ENCODE assay signal across 8 cellular contexts in genomic region chr3:16048435-16049318, GRCh38.
A peak's percentile ranks its signal among the peaks of the same experiment; 100 is the strongest.
DNase-seq lines count a peak whose midpoint lies in the region; ATAC-seq, FAIRE-seq and TF ChIP-seq lines count a peak whose summit lies in the region.

No MANE protein-coding gene starts in this region.

- peak; percentile 94 to 95 for TF ChIP-seq RAD21 in K562 (CRISPR knock-in tag; conservative IDR thresholded peaks at IDR 0.05 in 1 of 2, IDR thresholded peaks at IDR 0.05 in 1 of 2)

- in situ Hi-C loops in SK-MEL-5 (cut with HindIII; ENCODE audit: low pct_unique_long_range_greater_than_20kb, low sequenced_read_pairs): no loop called here
- in situ Hi-C loops in K562 (cut with MboI): loop anchor here (10.0 kb wide), 2 partner anchors 196 to 506 kb away; no protein-coding TSS in a partner anchor

- H3K4me3 ChIP-seq in KMS-11 (IDR thresholded peaks at IDR 0.05; ENCODE audit: insufficient read depth, low read depth, low read length): no peak overlapping the region
- no peak overlapping the region for H3K4me3 ChIP-seq in K562

- peak; percentile 94 for FAIRE-seq in K562 (lab: Jason Lieb, UNC)

- TF ChIP-seq EP300 in K562 (IDR thresholded peaks at IDR 0.05; ENCODE audit: low read length): no peak

- ATAC-seq in GM21825 (IDR thresholded peaks at IDR 0.05; ENCODE audit: unreplicated experiment) (peak; percentile 97), K562 (peak; percentile 99)

- H3K9me3 ChIP-seq in K562 (replicated peaks; ENCODE audit: control insufficient read depth, insufficient read depth, low read depth, low read length): no peaks in the 10 kb centered on the region

- peak; percentile 76 for TF ChIP-seq CTCF in KMS-11 (conservative IDR thresholded peaks at IDR 0.05; ENCODE audit: low read depth, low read length)
- TF ChIP-seq CTCF in K562 (IDR thresholded peaks at IDR 0.05 in 2 of 3, conservative IDR thresholded peaks at IDR 0.05 in 1 of 3; ENCODE audit: insufficient read depth in 2 of 3, low read depth in 1 of 3, low read length in 3 of 3): peak; percentile 82 to 89 (median 84)

- H4K20me1 ChIP-seq in KMS-11 (ENCODE audit: insufficient read depth) (no peaks in the 10 kb centered on the region), K562 (replicated peaks; ENCODE audit: control insufficient read depth, insufficient read depth, low read length) (no peaks in the 10 kb centered on the region)

- H3K9ac ChIP-seq in KMS-11 (no peak overlapping the region), K562 (ENCODE audit: insufficient read depth in 1 of 2, low read depth in 2 of 2, low read length in 2 of 2) (no peak overlapping the region)

- CTCF ChIA-PET in K562 (lab: Yijun Ruan, JAX; ENCODE audit: low intra/inter-chr PET ratio): interaction anchor here (0.5 to 3.6 kb wide), 4 partner anchors 130 to 502 kb away, joined by 3 to 31 read pairs (median 16); no protein-coding TSS in a partner anchor

- no peaks in the 10 kb centered on the region for H3K27me3 ChIP-seq in KMS-11 (ENCODE audit: insufficient read depth, low read depth)
- H3K27me3 ChIP-seq in K562 (ENCODE audit: control insufficient read depth in 2 of 2, insufficient read depth in 2 of 2, low read length in 2 of 2): peaks cover 0 to 11% of the 10 kb centered on the region in 2 experiments; a peak in 2 of 5 replicates

- no peaks in the 10 kb centered on the region for H3K36me3 ChIP-seq in KMS-11 (ENCODE audit: insufficient read depth)
- no peaks in the 10 kb centered on the region for H3K36me3 ChIP-seq in K562 (ENCODE audit: control insufficient read depth, insufficient read depth, low read length)

- H3K4me1 ChIP-seq in KMS-11 (ENCODE audit: low read depth, poor library complexity, severe bottlenecking) (peaks cover 3% of the 10 kb centered on the region), K562 (replicated peaks in 1 of 2; ENCODE audit: control insufficient read depth in 2 of 2, insufficient read depth in 2 of 2, low read length in 2 of 2) (no peaks in the 10 kb centered on the region)

- H3K4me2 ChIP-seq in KMS-11: peak overlapping the region; percentile 29; the same call in 1 of the 2 replicates
- H3K4me2 ChIP-seq in K562 (ENCODE audit: insufficient read depth, low read length): peak overlapping the region; percentile 57

- H2AFZ ChIP-seq in KMS-11 (ENCODE audit: low read depth) (peak overlapping the region; percentile 52; the same call in 1 of the 2 replicates), K562 (ENCODE audit: low read depth, low read length) (no peak overlapping the region)

- no peaks in the 10 kb centered on the region for H3K9me1 ChIP-seq in K562 (ENCODE audit: control insufficient read depth, insufficient read depth, low read length)

- DNase-seq in activated CD8-positive, alpha-beta memory T cell treated with anti-CD3 and anti-CD28 coated beads, Interleukin-2, amount 50 U/mL, for 1 hour (ENCODE audit: extremely low read depth): peak; percentile 4
- no peak for DNase-seq in activated CD8-positive, alpha-beta memory T cell treated with anti-CD3 and anti-CD28 coated beads, Interleukin-2, amount 50 U/mL, for 48 hours
- DNase-seq in SK-MEL-5 (ENCODE audit: low read depth, low spot score): peak; percentile 89
- DNase-seq in K562 (ENCODE audit: extremely low read depth in 1 of 4, low spot score in 3 of 4): peak; percentile 70 to 75 (median 74)
- DNase-seq in iPS-NIHi7 (ENCODE audit: extremely low spot score): peak; percentile 79
- peak; percentile 12 to 16 for DNase-seq in stimulated activated CD4-positive, alpha-beta T cell treated with anti-CD3 and anti-CD28 coated beads, Interleukin-15, amount 100 ng/mL, for 48 hours (ENCODE audit: low read depth in 2 of 2)

- BruUV-seq in K562 (replicated peaks; lab: Mats Ljungman, UMichigan): no TSS peak

- H3K79me2 ChIP-seq in KMS-11 (ENCODE audit: insufficient read depth, low read depth): no peaks in the 10 kb centered on the region
- no peaks in the 10 kb centered on the region for H3K79me2 ChIP-seq in K562 (ENCODE audit: control insufficient read depth, insufficient read depth, low read length)

- intact Hi-C loops in K562 (cut with micrococcal nuclease): loop anchor here (1.0 to 10.0 kb wide), 6 partner anchors 130 to 844 kb away; partner anchors contain the start of gene CAPN7

- no peak overlapping the region for H3K27ac ChIP-seq in KMS-11
- H3K27ac ChIP-seq in K562 (ENCODE audit: extremely low read depth, low read depth, low read length): no peak overlapping the region

- 1% methylated on average over 5 of the region's 5 CpGs for WGBS in K562 (ENCODE audit: insufficient coverage, low coverage, missing lambda C conversion rate)

- POLR2A ChIA-PET in K562 (lab: Yijun Ruan, JAX): interaction anchor here (1.2 to 1.5 kb wide), 2 partner anchors 11 to 21 kb away, joined by 4 read pairs; no protein-coding TSS in a partner anchor

- TF ChIP-seq POLR2A in K562 (conservative IDR thresholded peaks at IDR 0.05): no peak

TF ChIP-seq in K562, 482 proteins besides CTCF, POLR2A, EP300 and RAD21 (continues in another document):
- TF ChIP-seq CHD4 (IDR thresholded peaks at IDR 0.05; ENCODE audit: insufficient read depth, insufficient replicate concordance, low read depth, low read length, poor library complexity, severe bottlenecking) (no peak), U2AF2 (optimal IDR thresholded peaks at IDR 0.05; ENCODE audit: low read depth, low read length) (no peak), ZNF24 (IDR thresholded peaks at IDR 0.05) (peak; percentile 98), CEBPB (tag; IDR thresholded peaks at IDR 0.05) (no peak), U2AF1 (optimal IDR thresholded peaks at IDR 0.05; ENCODE audit: low read depth, low read length) (no peak), POLR2H (tag; IDR thresholded peaks at IDR 0.05; ENCODE audit: low read depth) (no peak), SMC3 (conservative IDR thresholded peaks at IDR 0.05; ENCODE audit: insufficient read depth, low read depth, low read length) (peak; percentile 77), THRA (IDR thresholded peaks at IDR 0.05) (no peak), CCNT2 (IDR thresholded peaks at IDR 0.05; ENCODE audit: borderline replicate concordance, extremely low read depth, insufficient read length, low read depth, low read length) (no peak), PCBP1 (IDR thresholded peaks at IDR 0.05; ENCODE audit: low read depth, low read length, poor library complexity, severe bottlenecking) (no peak), MYC (IDR thresholded peaks at IDR 0.05; ENCODE audit: low read depth, low read length) (peak; percentile 25; the same call in 1 of the 2 replicates), MYC (CRISPR knock-in tag; IDR thresholded peaks at IDR 0.05; ENCODE audit: borderline replicate concordance, low read depth) (no peak), RBM25 (IDR thresholded peaks at IDR 0.05; ENCODE audit: low read depth, low read length, severe bottlenecking) (peak; percentile 32), FOXM1 (IDR thresholded peaks at IDR 0.05; ENCODE audit: low read depth) (no peak), FOXM1 (CRISPR knock-in tag; IDR thresholded peaks at IDR 0.05; ENCODE audit: low read depth) (no peak), ZNF197 (CRISPR knock-in tag; IDR thresholded peaks at IDR 0.05; ENCODE audit: low read depth) (no peak), ZNF431 (CRISPR knock-in tag; IDR thresholded peaks at IDR 0.05) (no peak), ZKSCAN1 (IDR thresholded peaks at IDR 0.05; ENCODE audit: low read depth, low read length) (peak; percentile 48; the same call in 1 of the 2 replicates), SIRT6 (IDR thresholded peaks at IDR 0.05; ENCODE audit: low read depth, low read length) (no peak), FOXK2 (conservative IDR thresholded peaks at IDR 0.05 in 1 of 2, IDR thresholded peaks at IDR 0.05 in 1 of 2; ENCODE audit: low read depth in 2 of 2) (0 out of 4 replicates have a peak, but pooled peaks have one; percentile 23 to 46), ZNF639 (CRISPR knock-in tag; conservative IDR thresholded peaks at IDR 0.05 in 1 of 2, IDR thresholded peaks at IDR 0.05 in 1 of 2) (no peak), NFIC (IDR thresholded peaks at IDR 0.05) (no peak), SAFB (IDR thresholded peaks at IDR 0.05; ENCODE audit: borderline replicate concordance, low read depth, low read length) (no peak)
- TF ChIP-seq, protein P1, sequence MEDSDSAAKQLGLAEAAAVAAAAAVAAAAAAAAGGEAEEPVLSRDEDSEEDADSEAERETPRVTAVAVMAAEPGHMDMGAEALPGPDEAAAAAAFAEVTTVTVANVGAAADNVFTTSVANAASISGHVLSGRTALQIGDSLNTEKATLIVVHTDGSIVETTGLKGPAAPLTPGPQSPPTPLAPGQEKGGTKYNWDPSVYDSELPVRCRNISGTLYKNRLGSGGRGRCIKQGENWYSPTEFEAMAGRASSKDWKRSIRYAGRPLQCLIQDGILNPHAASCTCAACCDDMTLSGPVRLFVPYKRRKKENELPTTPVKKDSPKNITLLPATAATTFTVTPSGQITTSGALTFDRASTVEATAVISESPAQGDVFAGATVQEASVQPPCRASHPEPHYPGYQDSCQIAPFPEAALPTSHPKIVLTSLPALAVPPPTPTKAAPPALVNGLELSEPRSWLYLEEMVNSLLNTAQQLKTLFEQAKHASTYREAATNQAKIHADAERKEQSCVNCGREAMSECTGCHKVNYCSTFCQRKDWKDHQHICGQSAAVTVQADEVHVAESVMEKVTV (CRISPR knock-in tag; IDR thresholded peaks at IDR 0.05): peak; percentile 87
